1 cellular context compared by ENCODE assay signal in genomic region chr19:44600466-44600865, GRCh38.
TF ChIP-seq lines count a peak whose summit lies in the region.

No MANE protein-coding gene starts in this region.

TF ChIP-seq in IMR-90, 13 proteins besides CTCF, POLR2A, EP300 and RAD21:
- TF ChIP-seq RFX5 (IDR thresholded peaks at IDR 0.05; ENCODE audit: low read depth, low read length) (no peak), SMC3 (IDR thresholded peaks at IDR 0.05; ENCODE audit: low read depth, low read length) (no peak), MAFK (IDR thresholded peaks at IDR 0.05; ENCODE audit: low read depth, low read length) (no peak), FOS (IDR thresholded peaks at IDR 0.05; ENCODE audit: low read depth, low read length) (no peak), MXI1 (IDR thresholded peaks at IDR 0.05; ENCODE audit: borderline replicate concordance, low read depth, low read length) (no peak), NFE2L2 (IDR thresholded peaks at IDR 0.05; ENCODE audit: low read depth, low read length) (no peak), CHD1 (IDR thresholded peaks at IDR 0.05; ENCODE audit: low read depth, low read length) (no peak), RCOR1 (IDR thresholded peaks at IDR 0.05; ENCODE audit: insufficient replicate concordance, low read length) (no peak), CEBPB (IDR thresholded peaks at IDR 0.05; ENCODE audit: low read depth, low read length) (no peak), MAZ (IDR thresholded peaks at IDR 0.05; ENCODE audit: borderline replicate concordance, low read depth, low read length) (no peak), USF2 (IDR thresholded peaks at IDR 0.05; ENCODE audit: low read depth, low read length) (no peak), BHLHE40 (IDR thresholded peaks at IDR 0.05; ENCODE audit: low read depth, low read length) (no peak)
- TF ChIP-seq, protein P1, sequence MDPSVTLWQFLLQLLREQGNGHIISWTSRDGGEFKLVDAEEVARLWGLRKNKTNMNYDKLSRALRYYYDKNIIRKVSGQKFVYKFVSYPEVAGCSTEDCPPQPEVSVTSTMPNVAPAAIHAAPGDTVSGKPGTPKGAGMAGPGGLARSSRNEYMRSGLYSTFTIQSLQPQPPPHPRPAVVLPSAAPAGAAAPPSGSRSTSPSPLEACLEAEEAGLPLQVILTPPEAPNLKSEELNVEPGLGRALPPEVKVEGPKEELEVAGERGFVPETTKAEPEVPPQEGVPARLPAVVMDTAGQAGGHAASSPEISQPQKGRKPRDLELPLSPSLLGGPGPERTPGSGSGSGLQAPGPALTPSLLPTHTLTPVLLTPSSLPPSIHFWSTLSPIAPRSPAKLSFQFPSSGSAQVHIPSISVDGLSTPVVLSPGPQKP (IDR thresholded peaks at IDR 0.05; ENCODE audit: borderline replicate concordance, low read depth, low read length) = no peak
